ENCODE assay signal across 21 cellular contexts in genomic region chr4:113449407-113449974, GRCh38.
DNase-seq lines count a peak whose midpoint lies in the region; ATAC-seq, FAIRE-seq and TF ChIP-seq lines count a peak whose summit lies in the region.
"Had no signal": no experiment of that assay in that cellular context is flagged by ENCODE, and none has a peak within 500 bp of the region (broad histone marks: within the 10 kb centered on the region; RNA-seq: fewer than 3 reads in every experiment).

No MANE protein-coding gene starts in this region.

- peaks cover 13 to 85% (median 61%) of the 10 kb centered on the region in 9 donors for H3K4me1 ChIP-seq in heart right ventricle

- no peaks in the 10 kb centered on the region for H3K27me3 ChIP-seq in heart right ventricle
- H3K27me3 ChIP-seq: left lung had no signal

- no peak for TF ChIP-seq POLR2A in GM12892 (IDR thresholded peaks at IDR 0.05; ENCODE audit: low read depth, low read length)

- H3K27ac Mint-ChIP-seq in stimulated activated naive CD8-positive, alpha-beta T cell treated with anti-CD3 and anti-CD28 coated beads, Interleukin-15, amount 100 ng/mL, for 72 hours, result no peak overlapping the region
- H3K27ac Mint-ChIP-seq: CD14-positive monocyte, HFFc6 had no signal

- H3K27ac ChIP-seq in heart right ventricle, result peak overlapping the region in 6 of 10 donors; percentile 21 to 73 (median 68)
- H3K27ac ChIP-seq: PC-9, SK-N-MC had no signal

- no peaks in the 10 kb centered on the region for H3K27me3 Mint-ChIP-seq in stimulated activated naive CD8-positive, alpha-beta T cell treated with anti-CD3 and anti-CD28 coated beads, Interleukin-15, amount 100 ng/mL, for 72 hours

- no peaks in the 10 kb centered on the region for H3K9me3 Mint-ChIP-seq in stimulated activated naive CD8-positive, alpha-beta T cell treated with anti-CD3 and anti-CD28 coated beads, Interleukin-15, amount 100 ng/mL, for 72 hours
- H3K9me3 Mint-ChIP-seq: HFFc6 had no signal

- 74 to 91% methylated on average over 1 of the region's 1 CpG for WGBS in heart right ventricle, 2 donors

- intact Hi-C loops in Right ventricle myocardium superior (cut with DNase I) (no loop called here), left cardiac atrium (cut with DNase I) (no loop called here), heart right ventricle (cut with DNase I) (loop anchor here in 4 of 10 donors (5.0 to 10.0 kb wide), 4 partner anchors 55 to 315 kb away; partner anchors contain the start of gene CAMK2D (in 3 of the 4))

- TF ChIP-seq CTCF in heart right ventricle (IDR thresholded peaks at IDR 0.05), result no peak

- H3K9me3 ChIP-seq in heart right ventricle, result peaks cover 0 to 8% (median 5%) of the 10 kb centered on the region in 11 donors

- no peak overlapping the region for H3K4me3 ChIP-seq in heart right ventricle
- H3K4me3 ChIP-seq in skeletal muscle cell (ENCODE audit: low read depth, low read length), result no peak overlapping the region
- H3K4me3 ChIP-seq: left lung, PC-9, SK-N-MC had no signal

- peaks cover 23% of the 10 kb centered on the region for H3K4me1 Mint-ChIP-seq in stimulated activated naive CD8-positive, alpha-beta T cell treated with anti-CD3 and anti-CD28 coated beads, Interleukin-15, amount 100 ng/mL, for 72 hours
- H3K4me1 Mint-ChIP-seq: CD14-positive monocyte had no signal

- ATAC-seq in Right ventricle myocardium superior (ENCODE audit: poor library complexity), result peak; percentile 25
- ATAC-seq in left cardiac atrium, result no peak
- ATAC-seq in heart right ventricle, result no peak
- no peak for ATAC-seq in stimulated activated naive CD8-positive, alpha-beta T cell treated with anti-CD3 and anti-CD28 coated beads, Interleukin-15, amount 100 ng/mL, for 72 hours
- ATAC-seq: left lung had no signal

- DNase-seq in Right ventricle myocardium superior (no peak), left cardiac atrium (no peak), heart right ventricle (no peak), skeletal muscle cell (ENCODE audit: low read depth) (peak; percentile 41), GM12892 (ENCODE audit: insufficient read length) (no peak), dedifferentiated amniotic fluid mesenchymal stem cell (ENCODE audit: extremely low spot score) (no peak)
- no peak for DNase-seq in activated effector memory CD4-positive, alpha-beta T cell treated with Interleukin-2 at 50 U/mL for 16 hours
- DNase-seq in stimulated activated naive CD8-positive, alpha-beta T cell treated with anti-CD3 and anti-CD28 coated beads, Interleukin-15, amount 100 ng/mL, for 72 hours, result no peak
- DNase-seq: activated CD4-positive, CD25-positive, alpha-beta regulatory T cell treated with anti-CD3 and anti-CD28 coated beads, Interleukin-2, amount 50 U/mL, for 72 hours; activated CD8-positive, alpha-beta memory T cell treated with anti-CD3 and anti-CD28 coated beads for 24 hours; central memory CD4-positive, alpha-beta T cell; effector memory CD4-positive, alpha-beta T cell; HFFc6; left lung; NCI-H526 treated with DMSO at 0.1 percent for 48 hours; nucleus accumbens; PC-9; stimulated activated CD4-positive, alpha-beta T cell treated with anti-CD3 and anti-CD28 coated beads, Interleukin-2, amount 100 ng/mL, for 48 hours; T1000 had no signal

- no peak overlapping the region for H3K4me3 Mint-ChIP-seq in stimulated activated naive CD8-positive, alpha-beta T cell treated with anti-CD3 and anti-CD28 coated beads, Interleukin-15, amount 100 ng/mL, for 72 hours
- H3K4me3 Mint-ChIP-seq: CD14-positive monocyte, HFFc6 had no signal

- no peak for FAIRE-seq in GM12892 (lab: Jason Lieb, UNC)

- peaks cover 0 to 8% (median 0%) of the 10 kb centered on the region in 9 donors for H3K36me3 ChIP-seq in heart right ventricle
- H3K36me3 ChIP-seq: left lung had no signal
